In genomic region chr14:82345149-82345548, GRCh38 we compare ENCODE assay signal across 19 cellular contexts.
"Had no signal": no experiment of that assay in that cellular context is flagged by ENCODE, and none has a peak within 500 bp of the region (broad histone marks: within the 10 kb centered on the region; RNA-seq: fewer than 3 reads in every experiment).

No MANE protein-coding gene starts in this region.

- H3K4me3 ChIP-seq: MG63, SJSA1, SK-N-MC had no signal

- H3K9me3 ChIP-seq: MG63 had no signal

- H3K27ac ChIP-seq: SJSA1, SK-N-MC had no signal

- DNase-seq: IMR-90, Karpas-422, KG1, MG63, NCI-H1092, NCI-H1105 treated with DMSO at 0.1 percent for 48 hours, NCI-H1417 treated with DMSO at 0.1 percent for 48 hours, NCI-H146, NCI-H187 treated with DMSO at 0.1 percent for 48 hours, NCI-H2029 treated with DMSO at 0.1 percent for 48 hours, NCI-H226, NCI-H510A treated with DMSO at 0.1 percent for 48 hours, NCI-H69, NCI-H774, Right ventricle myocardium superior, RPMI8226, SIG-M5 had no signal

- H3K27me3 ChIP-seq: MG63, SJSA1 had no signal

- H3K36me3 ChIP-seq: MG63, SJSA1 had no signal

- H3K4me1 ChIP-seq: SJSA1 had no signal
